27 cellular contexts compared by ENCODE assay signal in genomic region chr18:52481116-52481515, GRCh38.
A peak's percentile ranks its signal among the peaks of the same experiment; 100 is the strongest.
DNase-seq lines count a peak whose midpoint lies in the region; ATAC-seq and TF ChIP-seq lines count a peak whose summit lies in the region.
"Had no signal": no experiment of that assay in that cellular context is flagged by ENCODE, and none has a peak within 500 bp of the region (broad histone marks: within the 10 kb centered on the region; RNA-seq: fewer than 3 reads in every experiment).

No MANE protein-coding gene starts in this region.

- DNase-seq in COLO668 (lab: John Stamatoyannopoulos, UW; ENCODE audit: unreplicated experiment) (peak; percentile 29), DMS53 treated with DMSO at 0.1 percent for 48 hours (lab: John Stamatoyannopoulos, UW; ENCODE audit: unreplicated experiment) (peak; percentile 89), colonic mucosa (peak; percentile 29), mucosa of descending colon (peak in 2 of 3 donors; percentile 43), dorsolateral prefrontal cortex (no peak)
- DNase-seq: AML-193; Caco-2; CD4-positive, alpha-beta T cell; DMS 273 treated with DMSO at 0.1 percent for 48 hours; DND-41; GOT3; HCEC 1CT; NCI-H1092; NCI-H1417 treated with DMSO at 0.1 percent for 48 hours; NCI-H1694 treated with DMSO at 0.1 percent for 48 hours; NCI-H2171 treated with DMSO at 0.1 percent for 48 hours; NCI-H345; NCI-H524; PC-3; SK-N-SH; SW 1271 had no signal

- no peaks in the 10 kb centered on the region for H3K27me3 ChIP-seq in colonic mucosa
- peaks cover 0 to 4% (median 0%) of the 10 kb centered on the region in 45 donors for H3K27me3 ChIP-seq in dorsolateral prefrontal cortex
- H3K27me3 ChIP-seq: BLaER1 treated with 17β-estradiol and CSF1 and Interleukin-3, amounts not matched to agents 10 nM and 100 nM had no signal

- H3K4me1 ChIP-seq in colonic mucosa, result no peaks in the 10 kb centered on the region
- no peaks in the 10 kb centered on the region for H3K4me1 ChIP-seq in mucosa of descending colon (ENCODE audit: low read depth)
- H3K4me1 ChIP-seq: A549; BLaER1 treated with 17β-estradiol and CSF1 and Interleukin-3, amounts not matched to agents 10 nM and 100 nM; Caco-2 had no signal

- H3K9me3 ChIP-seq in colonic mucosa, result no peaks in the 10 kb centered on the region
- no peaks in the 10 kb centered on the region for H3K9me3 ChIP-seq in mucosa of descending colon
- H3K9me3 ChIP-seq: A549; BLaER1 treated with 17β-estradiol and CSF1 and Interleukin-3, amounts not matched to agents 10 nM and 100 nM; Caco-2; SK-N-SH had no signal

- no peak overlapping the region for H3K4me3 Mint-ChIP-seq in stimulated activated memory B cell treated with anti-CD40 and anti-IgM and Interleukin-4, amounts not matched to agents 10 μg/mL and 1 μg/mL and 100 μg/mL, for 72 hours
- H3K4me3 Mint-ChIP-seq: CD4-positive, alpha-beta T cell; IgD-negative memory B cell had no signal

- H3K27ac ChIP-seq in colonic mucosa, result no peak overlapping the region
- no peak overlapping the region for H3K27ac ChIP-seq in dorsolateral prefrontal cortex
- H3K27ac ChIP-seq: A549; BLaER1 treated with 17β-estradiol and CSF1 and Interleukin-3, amounts not matched to agents 10 nM and 100 nM; KMS-11 had no signal

- intact Hi-C loops in colonic mucosa (cut with DNase I) (no loop called here), mucosa of descending colon (cut with DNase I, micrococcal nuclease) (no loop called here), dorsolateral prefrontal cortex (cut with DNase I) (no loop called here)

- no peak overlapping the region for H3K9ac ChIP-seq in colonic mucosa (ENCODE audit: low read depth in 2 of 2, low read length in 2 of 2)
- H3K9ac ChIP-seq: BLaER1 treated with 17β-estradiol and CSF1 and Interleukin-3, amounts not matched to agents 10 nM and 100 nM; KMS-11; SK-N-SH had no signal

- peaks cover 6% of the 10 kb centered on the region for H3K9me3 Mint-ChIP-seq in stimulated activated memory B cell treated with anti-CD40 and anti-IgM and Interleukin-4, amounts not matched to agents 10 μg/mL and 1 μg/mL and 100 μg/mL, for 72 hours
- H3K9me3 Mint-ChIP-seq: CD4-positive, alpha-beta T cell had no signal

- no peaks in the 10 kb centered on the region for H3K36me3 Mint-ChIP-seq in stimulated activated memory B cell treated with anti-CD40 and anti-IgM and Interleukin-4, amounts not matched to agents 10 μg/mL and 1 μg/mL and 100 μg/mL, for 72 hours
- H3K36me3 Mint-ChIP-seq: IgD-negative memory B cell had no signal

- ATAC-seq in mucosa of descending colon (peak; percentile 72), HG02884 (IDR thresholded peaks at IDR 0.05; ENCODE audit: unreplicated experiment) (no peak)
- no peak for ATAC-seq in stimulated activated memory B cell treated with anti-CD40 and anti-IgM and Interleukin-4, amounts not matched to agents 10 μg/mL and 1 μg/mL and 100 μg/mL, for 72 hours
- ATAC-seq: A549, PC-3 had no signal

- no peak overlapping the region for H3K27ac Mint-ChIP-seq in stimulated activated memory B cell treated with anti-CD40 and anti-IgM and Interleukin-4, amounts not matched to agents 10 μg/mL and 1 μg/mL and 100 μg/mL, for 72 hours
- H3K27ac Mint-ChIP-seq: CD4-positive, alpha-beta T cell; IgD-negative memory B cell had no signal

- H3K4me3 ChIP-seq in colonic mucosa, result no peak overlapping the region
- H3K4me3 ChIP-seq in mucosa of descending colon, result no peak overlapping the region
- no peak overlapping the region for H3K4me3 ChIP-seq in dorsolateral prefrontal cortex
- H3K4me3 ChIP-seq: A549; BLaER1 treated with 17β-estradiol and CSF1 and Interleukin-3, amounts not matched to agents 10 nM and 100 nM had no signal

- H3K4me1 Mint-ChIP-seq in stimulated activated memory B cell treated with anti-CD40 and anti-IgM and Interleukin-4, amounts not matched to agents 10 μg/mL and 1 μg/mL and 100 μg/mL, for 72 hours, result no peaks in the 10 kb centered on the region
- H3K4me1 Mint-ChIP-seq: IgD-negative memory B cell had no signal

- no peaks in the 10 kb centered on the region for H3K27me3 Mint-ChIP-seq in stimulated activated memory B cell treated with anti-CD40 and anti-IgM and Interleukin-4, amounts not matched to agents 10 μg/mL and 1 μg/mL and 100 μg/mL, for 72 hours
- H3K27me3 Mint-ChIP-seq: CD4-positive, alpha-beta T cell; IgD-negative memory B cell had no signal

- H3K36me3 ChIP-seq in colonic mucosa (no peaks in the 10 kb centered on the region), mucosa of descending colon (ENCODE audit: low read depth) (no peaks in the 10 kb centered on the region)
- H3K36me3 ChIP-seq: BLaER1 treated with 17β-estradiol and CSF1 and Interleukin-3, amounts not matched to agents 10 nM and 100 nM had no signal

- TF ChIP-seq CTCF in colonic mucosa (IDR thresholded peaks at IDR 0.05) (no peak), mucosa of descending colon (IDR thresholded peaks at IDR 0.05) (no peak), dorsolateral prefrontal cortex (IDR thresholded peaks at IDR 0.05 in 54 of 56, conservative IDR thresholded peaks at IDR 0.05 in 2 of 56; ENCODE audit: low read depth in 1 of 56, partially characterized antibody in 56 of 56) (no peak)

Comparison
In these comparisons a context has a peak if more than half of its experiments do, and no peak if none do; other contexts are left out.
1. DNase-seq: peak in COLO668 (single experiment), DMS53 treated with DMSO at 0.1 percent for 48 hours (single experiment), colonic mucosa (single experiment) and mucosa of descending colon (2 of 3); none in dorsolateral prefrontal cortex (0 of 10).